21 cellular contexts compared by ENCODE assay signal in genomic region chr4:124937993-124938392, GRCh38.
"Had no signal": no experiment of that assay in that cellular context is flagged by ENCODE, and none has a peak within 500 bp of the region (broad histone marks: within the 10 kb centered on the region; RNA-seq: fewer than 3 reads in every experiment).

No MANE protein-coding gene starts in this region.

- ATAC-seq: activated CD4-positive, alpha-beta T cell treated with anti-CD3 and anti-CD28 coated beads for 36 hours; activated CD8-positive, alpha-beta T cell treated with anti-CD3 and anti-CD28 coated beads, Interleukin-2, amount 10 ng/mL, durations not matched to agents 7 days and 5 days; activated naive CD4-positive, alpha-beta T cell treated with anti-CD3 and anti-CD28 coated beads, Interleukin-2, amount 50 U/mL, for 72 hours; body of pancreas; esophagus mucosa; left lobe of liver; natural killer cell treated with Interleukin-12 subunit alpha and Interleukin-12 subunit beta and Interleukin-15 and Interleukin-18, amount 100 ng/mL, for 72 hours had no signal

- H3K4me2 ChIP-seq: hepatocyte had no signal

- H3K36me3 Mint-ChIP-seq: activated naive CD4-positive, alpha-beta T cell treated with anti-CD3 and anti-CD28 coated beads, Interleukin-2, amount 50 U/mL, for 72 hours; memory B cell; natural killer cell treated with Interleukin-12 subunit alpha and Interleukin-12 subunit beta and Interleukin-15 and Interleukin-18, amount 100 ng/mL, for 72 hours; type B pancreatic cell had no signal

- H3K4me3 ChIP-seq: body of pancreas, colonic mucosa, hepatocyte, skin epidermis had no signal

- H3K27ac ChIP-seq: body of pancreas, colonic mucosa, hepatocyte, skin epidermis, WERI-Rb-1 had no signal

- H3K27me3 ChIP-seq: body of pancreas, colonic mucosa, hepatocyte had no signal

- H3K27ac Mint-ChIP-seq: activated CD4-positive, alpha-beta T cell treated with anti-CD3 and anti-CD28 coated beads for 36 hours; activated CD8-positive, alpha-beta T cell treated with anti-CD3 and anti-CD28 coated beads, Interleukin-2, amount 10 ng/mL, durations not matched to agents 7 days and 5 days; activated naive CD4-positive, alpha-beta T cell treated with anti-CD3 and anti-CD28 coated beads, Interleukin-2, amount 50 U/mL, for 72 hours; memory B cell; natural killer cell treated with Interleukin-12 subunit alpha and Interleukin-12 subunit beta and Interleukin-15 and Interleukin-18, amount 100 ng/mL, for 72 hours; type B pancreatic cell had no signal

- H3K4me1 ChIP-seq: colonic mucosa had no signal

- H3K36me3 ChIP-seq: colonic mucosa, WERI-Rb-1 had no signal

- H3K4me3 Mint-ChIP-seq: activated CD4-positive, alpha-beta T cell treated with anti-CD3 and anti-CD28 coated beads for 36 hours; activated CD8-positive, alpha-beta T cell treated with anti-CD3 and anti-CD28 coated beads, Interleukin-2, amount 10 ng/mL, durations not matched to agents 7 days and 5 days; memory B cell; natural killer cell treated with Interleukin-12 subunit alpha and Interleukin-12 subunit beta and Interleukin-15 and Interleukin-18, amount 100 ng/mL, for 72 hours; type B pancreatic cell had no signal

- H3K4me1 Mint-ChIP-seq: activated CD4-positive, alpha-beta T cell treated with anti-CD3 and anti-CD28 coated beads for 36 hours; memory B cell had no signal

- H3K79me2 ChIP-seq: hepatocyte had no signal

- DNase-seq: activated CD4-positive, alpha-beta T cell treated with anti-CD3 and anti-CD28 coated beads for 36 hours; activated CD8-positive, alpha-beta memory T cell treated with anti-CD3 and anti-CD28 coated beads, Interleukin-2, amount 50 U/mL, for 4 hours; activated CD8-positive, alpha-beta T cell treated with anti-CD3 and anti-CD28 coated beads, Interleukin-2, amount 10 ng/mL, durations not matched to agents 7 days and 5 days; activated effector memory CD4-positive, alpha-beta T cell treated with anti-CD3 and anti-CD28 coated beads, Interleukin-2, amount 50 U/mL, for 16 hours; activated T-cell treated with anti-CD3 and anti-CD28 coated beads, Interleukin-2, amount 50 U/mL, for 48 hours; body of pancreas; caudate nucleus; colonic mucosa; nucleus accumbens; stimulated activated CD4-positive, alpha-beta T cell treated with anti-CD3 and anti-CD28 coated beads, Interleukin-15, amount 100 ng/mL, for 24 hours; stimulated activated CD4-positive, alpha-beta T cell treated with anti-CD3 and anti-CD28 coated beads, Interleukin-4, amount 100 ng/mL, for 1 hour; stimulated activated naive CD4-positive, alpha-beta T cell; WERI-Rb-1 had no signal

- H3K27me3 Mint-ChIP-seq: activated CD4-positive, alpha-beta T cell treated with anti-CD3 and anti-CD28 coated beads for 36 hours; memory B cell; natural killer cell treated with Interleukin-12 subunit alpha and Interleukin-12 subunit beta and Interleukin-15 and Interleukin-18, amount 100 ng/mL, for 72 hours; type B pancreatic cell had no signal
